Comparison of ENCODE assay signal across 9 cellular contexts in the genomic region with DNA sequence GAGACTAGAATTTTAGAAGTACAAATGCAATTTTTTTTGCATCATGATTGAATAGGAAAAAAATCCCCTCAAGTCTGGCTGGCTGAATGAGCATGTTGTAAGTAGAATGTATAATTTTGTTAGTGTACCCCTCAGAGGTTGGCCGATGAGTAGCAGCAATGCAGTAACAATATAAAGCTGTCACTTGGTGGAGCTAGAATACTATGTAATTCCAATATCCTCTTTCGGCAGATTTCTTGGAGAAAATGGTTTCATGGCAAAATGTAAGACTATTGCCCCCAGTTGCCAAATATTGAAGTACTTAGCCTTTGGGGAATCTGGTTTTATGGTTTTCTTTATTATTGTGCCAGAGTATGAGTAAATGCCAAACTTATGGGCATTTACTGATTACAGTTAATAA. TPM values are rescaled to one million over a fixed set of nuclear protein-coding genes. Genes with fewer than 3 reads are reported as not detected.
DNase-seq lines count a peak whose midpoint lies in the region; ATAC-seq, FAIRE-seq and TF ChIP-seq lines count a peak whose summit lies in the region.
"Had no signal": no experiment of that assay in that cellular context is flagged by ENCODE, and none has a peak within 500 bp of the region (broad histone marks: within the 10 kb centered on the region; RNA-seq: fewer than 3 reads in every experiment).

No MANE protein-coding gene starts in this region.

- H3K27me3 ChIP-seq in tibial nerve (no peaks in the 10 kb centered on the region), thyroid gland (no peaks in the 10 kb centered on the region)

- intact Hi-C loops in thyroid gland (cut with DNase I), result no loop called here

- TF ChIP-seq EP300 in tibial nerve (IDR thresholded peaks at IDR 0.05), result no peak

- no peak for FAIRE-seq in RCC 7860 (lab: Jason Lieb, UNC)
- FAIRE-seq: GM18507 had no signal

- WGBS in tibial nerve, 2 donors, result 12 to 21% methylated on average over 2 of the region's 2 CpGs
- WGBS in thyroid gland, 2 donors, result 35 to 41% methylated on average over 2 of the region's 2 CpGs

- ATAC-seq in HG02981 (IDR thresholded peaks at IDR 0.05; ENCODE audit: unreplicated experiment), result no peak

- DNase-seq in ACHN (peak; percentile 31), RCC 7860 (ENCODE audit: low spot score) (peak; percentile 9), foreskin fibroblast (peak; percentile 9 to 53), tibial nerve (ENCODE audit: low spot score in 2 of 2) (no peak), thyroid gland (no peak), germinal center (ENCODE audit: low spot score) (no peak)

- TF ChIP-seq POLR2A in tibial nerve (IDR thresholded peaks at IDR 0.05) (no peak), thyroid gland (IDR thresholded peaks at IDR 0.05) (no peak)

- POLR2A ChIA-PET in HEK293 (lab: Yijun Ruan, JAX), result no interaction called here

- in situ Hi-C loops in ACHN (cut with HindIII; ENCODE audit: low pct_ligation_motif_present, low pct_unique_long_range_greater_than_20kb, low sequenced_read_pairs), result no loop called here

- H3K36me3 ChIP-seq in HEK293 (ENCODE audit: control insufficient read depth in 2 of 2, insufficient read depth in 1 of 2, low read length in 2 of 2) (no peaks in the 10 kb centered on the region), tibial nerve (no peaks in the 10 kb centered on the region), thyroid gland (no peaks in the 10 kb centered on the region)

- H3K4me3 ChIP-seq in HEK293 (ENCODE audit: low read depth, low read length) (no peak overlapping the region), foreskin fibroblast (ENCODE audit: low read depth in 1 of 2, low read length in 2 of 2) (no peak overlapping the region), tibial nerve (no peak overlapping the region), thyroid gland (replicated peaks in 1 of 3) (no peak overlapping the region)

- CTCF ChIA-PET in HEK293 (lab: Yijun Ruan, JAX), result interaction anchor here (0.5 to 0.8 kb wide), 2 partner anchors 179 to 991 kb away, joined by 3 read pairs; no protein-coding TSS in a partner anchor

- H3K4me1 ChIP-seq in HEK293 (ENCODE audit: control insufficient read depth, insufficient read depth, low read length) (no peaks in the 10 kb centered on the region), tibial nerve (peaks cover 0 to 6% (median 0%) of the 10 kb centered on the region in 4 donors), thyroid gland (no peaks in the 10 kb centered on the region)

- H3K9me3 ChIP-seq in HEK293 (ENCODE audit: control insufficient read depth, insufficient read depth, low read depth, low read length), result no peaks in the 10 kb centered on the region
- H3K9me3 ChIP-seq in tibial nerve, result no peaks in the 10 kb centered on the region
- no peaks in the 10 kb centered on the region for H3K9me3 ChIP-seq in thyroid gland

- TF ChIP-seq CTCF in HEK293 (tag by site-specific recombination; IDR thresholded peaks at IDR 0.05) (no peak), foreskin fibroblast (IDR thresholded peaks at IDR 0.05; ENCODE audit: low read depth, low read length) (peak; percentile 7), tibial nerve (IDR thresholded peaks at IDR 0.05) (peak in 4 of 5 experiments; percentile 29 to 60 (median 34)), thyroid gland (IDR thresholded peaks at IDR 0.05) (peak in 2 of 6 experiments; percentile 14 to 15)

- H3K27ac ChIP-seq in HEK293 (ENCODE audit: extremely low read depth, low read depth, low read length) (no peak overlapping the region), tibial nerve (no peak overlapping the region), thyroid gland (no peak overlapping the region)

TF ChIP-seq in HEK293, 187 proteins besides CTCF, POLR2A, EP300 and RAD21:
- TF ChIP-seq ZNF544 (tag by site-specific recombination; IDR thresholded peaks at IDR 0.05), result no peak
- TF ChIP-seq KLF9 (tag by site-specific recombination; IDR thresholded peaks at IDR 0.05; ENCODE audit: low read depth), result no peak
- TF ChIP-seq ZNF654 (tag by site-specific recombination; IDR thresholded peaks at IDR 0.05; ENCODE audit: low read depth), result peak; percentile 63
- TF ChIP-seq ZBTB17 (tag by site-specific recombination; IDR thresholded peaks at IDR 0.05), result no peak
- no peak for TF ChIP-seq AEBP2 (tag by site-specific recombination; IDR thresholded peaks at IDR 0.05; ENCODE audit: borderline replicate concordance)

RNA-seq across cellular contexts. Expression of gene SGO1, which starts 39.8 kb away (rescaled TPM):
- total RNA-seq in tibial nerve (under 1 TPM in 1 of 4 donors, not detected in 3; 0.87 TPM), thyroid gland (under 1 TPM in 3 of 4 donors, not detected in 1; 0.33 to 0.67 (median 0.46) TPM)

Comparison
In these comparisons a context has a peak if more than half of its experiments do, and no peak if none do; other contexts are left out.
1. DNase-seq: peak in ACHN (single experiment), RCC 7860 (single experiment) and foreskin fibroblast (2 of 2); none in tibial nerve (0 of 2), thyroid gland (0 of 2) and germinal center (single experiment).